Comparison of ENCODE assay signal across 15 cellular contexts in genomic region chr11:120632579-120632978, GRCh38.
DNase-seq lines count a peak whose midpoint lies in the region; ATAC-seq, FAIRE-seq and TF ChIP-seq lines count a peak whose summit lies in the region.
"Had no signal": no experiment of that assay in that cellular context is flagged by ENCODE, and none has a peak within 500 bp of the region (broad histone marks: within the 10 kb centered on the region; RNA-seq: fewer than 3 reads in every experiment).

No MANE protein-coding gene starts in this region.

- WGBS in right cardiac atrium = 66% methylated on average over 3 of the region's 3 CpGs

- no peaks in the 10 kb centered on the region for H3K9me3 Mint-ChIP-seq in activated T-cell treated with anti-CD3 and anti-CD28 coated beads, Interleukin-2, amount 50 U/mL, for 24 hours
- H3K9me3 Mint-ChIP-seq: CD8-positive, alpha-beta T cell had no signal

- no peaks in the 10 kb centered on the region for H3K9me3 ChIP-seq in DOHH2 (ENCODE audit: control insufficient read depth, insufficient read depth, low read length)
- no peaks in the 10 kb centered on the region for H3K9me3 ChIP-seq in fibroblast of lung (ENCODE audit: control insufficient read depth, insufficient read depth, low read depth, low read length)
- no peaks in the 10 kb centered on the region for H3K9me3 ChIP-seq in right cardiac atrium (ENCODE audit: control insufficient read depth, low read length)
- H3K9me3 ChIP-seq: HAP-1 had no signal

- DNase-seq in GM19240 (ENCODE audit: insufficient read length, low spot score) = peak; percentile 73
- DNase-seq in fibroblast of lung (ENCODE audit: low read depth in 2 of 2) = no peak
- DNase-seq in activated T-cell treated with anti-CD3 and anti-CD28 coated beads, Interleukin-2, amount 50 U/mL, for 24 hours = no peak
- DNase-seq in amygdala (lab: John Stamatoyannopoulos, UW) = no peak
- no peak for DNase-seq in right cardiac atrium
- no peak for DNase-seq in urothelium cell line (ENCODE audit: low spot score)
- DNase-seq: activated CD4-positive, CD25-positive, alpha-beta regulatory T cell; CD8-positive, alpha-beta T cell; islet precursor cell; NCI-H1436 treated with DMSO at 0.1 percent for 48 hours had no signal

- H3K4me2 ChIP-seq in DOHH2 (ENCODE audit: low read length) (no peak overlapping the region), fibroblast of lung (ENCODE audit: extremely low read depth, insufficient read depth, low read length) (no peak overlapping the region)

- H3K27me3 Mint-ChIP-seq in activated T-cell treated with anti-CD3 and anti-CD28 coated beads, Interleukin-2, amount 50 U/mL, for 24 hours = peaks cover 2% of the 10 kb centered on the region

- H2AFZ ChIP-seq in fibroblast of lung (ENCODE audit: low read length) = no peak overlapping the region

- ATAC-seq in HG03521 (IDR thresholded peaks at IDR 0.05; ENCODE audit: unreplicated experiment) (peak; percentile 59), right cardiac atrium (no peak)
- ATAC-seq: CD8-positive, alpha-beta T cell; esophagus mucosa; Panc1 had no signal

- intact Hi-C loops in right cardiac atrium (cut with DNase I) = no loop called here

- H3K27ac ChIP-seq in DOHH2 (ENCODE audit: low read depth, low read length) (no peak overlapping the region), fibroblast of lung (ENCODE audit: insufficient read depth, low read length) (no peak overlapping the region), right cardiac atrium (ENCODE audit: low read length) (no peak overlapping the region)

- no peak for FAIRE-seq in urothelium cell line (lab: Jason Lieb, UNC)

- no peaks in the 10 kb centered on the region for H3K9me2 ChIP-seq in DOHH2 (replicated peaks; ENCODE audit: control insufficient read depth, low read length)

- H3K4me3 Mint-ChIP-seq in activated T-cell treated with anti-CD3 and anti-CD28 coated beads, Interleukin-2, amount 50 U/mL, for 24 hours = no peak overlapping the region
- H3K4me3 Mint-ChIP-seq: CD8-positive, alpha-beta T cell had no signal

- H3K27me3 ChIP-seq in DOHH2 (ENCODE audit: control insufficient read depth, low read length) (no peaks in the 10 kb centered on the region), fibroblast of lung (ENCODE audit: control insufficient read depth, insufficient read depth, low read length) (no peaks in the 10 kb centered on the region), right cardiac atrium (ENCODE audit: control insufficient read depth, insufficient read depth) (no peaks in the 10 kb centered on the region)

- no peak overlapping the region for H3K9ac ChIP-seq in fibroblast of lung (ENCODE audit: insufficient read depth, low read length)

- no peaks in the 10 kb centered on the region for H3F3A ChIP-seq in DOHH2 (ENCODE audit: control insufficient read depth, insufficient read depth)

- no peaks in the 10 kb centered on the region for H3K79me2 ChIP-seq in DOHH2 (ENCODE audit: control insufficient read depth, low read length)
- no peaks in the 10 kb centered on the region for H3K79me2 ChIP-seq in fibroblast of lung (ENCODE audit: control insufficient read depth, insufficient read depth, low read length)

- H3K4me1 ChIP-seq in DOHH2 (ENCODE audit: control insufficient read depth, low read length) (no peaks in the 10 kb centered on the region), fibroblast of lung (ENCODE audit: control insufficient read depth, extremely low read depth, insufficient read depth, low read length) (no peaks in the 10 kb centered on the region), right cardiac atrium (ENCODE audit: control insufficient read depth, insufficient read depth, low read length) (no peaks in the 10 kb centered on the region)
- H3K4me1 ChIP-seq: HAP-1 had no signal

- no peaks in the 10 kb centered on the region for H3K36me3 ChIP-seq in DOHH2 (ENCODE audit: control insufficient read depth, low read length)
- H3K36me3 ChIP-seq in fibroblast of lung (ENCODE audit: control insufficient read depth, insufficient read depth, low read length) = no peaks in the 10 kb centered on the region
- H3K36me3 ChIP-seq: HAP-1 had no signal

- no peak overlapping the region for H3K27ac Mint-ChIP-seq in activated T-cell treated with anti-CD3 and anti-CD28 coated beads, Interleukin-2, amount 50 U/mL, for 24 hours
- H3K27ac Mint-ChIP-seq: CD8-positive, alpha-beta T cell had no signal

- no peaks in the 10 kb centered on the region for H3K4me1 Mint-ChIP-seq in activated T-cell treated with anti-CD3 and anti-CD28 coated beads, Interleukin-2, amount 50 U/mL, for 24 hours (ENCODE audit: low read depth)

- H4K20me1 ChIP-seq in DOHH2 (ENCODE audit: control insufficient read depth, insufficient read depth, low read depth, low read length) (no peaks in the 10 kb centered on the region), fibroblast of lung (ENCODE audit: control insufficient read depth, extremely low read depth, insufficient read depth, low read length) (no peaks in the 10 kb centered on the region)

- no peak overlapping the region for H3K4me3 ChIP-seq in DOHH2 (ENCODE audit: low read length)
- H3K4me3 ChIP-seq in fibroblast of lung (replicated peaks in 1 of 4; ENCODE audit: control extremely low read depth in 1 of 4, insufficient read depth in 1 of 4, low read depth in 3 of 4, low read length in 4 of 4) = no peak overlapping the region
- H3K4me3 ChIP-seq in right cardiac atrium (ENCODE audit: low read length) = no peak overlapping the region
- H3K4me3 ChIP-seq: HAP-1 had no signal

- no peaks in the 10 kb centered on the region for H3K36me3 Mint-ChIP-seq in activated T-cell treated with anti-CD3 and anti-CD28 coated beads, Interleukin-2, amount 50 U/mL, for 24 hours (ENCODE audit: low read depth)
- H3K36me3 Mint-ChIP-seq: CD8-positive, alpha-beta T cell had no signal

- TF ChIP-seq CTCF in DOHH2 (IDR thresholded peaks at IDR 0.05; ENCODE audit: low read depth, low read length, poor library complexity, severe bottlenecking) (peak; percentile 44), fibroblast of lung (conservative IDR thresholded peaks at IDR 0.05 in 1 of 2, IDR thresholded peaks at IDR 0.05 in 1 of 2; ENCODE audit: low read depth in 1 of 2, low read length in 2 of 2) (peak; percentile 6 to 33)
